In genomic region chr6:26029857-26030653, GRCh38 we compare ENCODE assay signal across 11 cellular contexts. TPM values are rescaled to one million over a fixed set of nuclear protein-coding genes. Genes with fewer than 3 reads are reported as not detected.
DNase-seq lines count a peak whose midpoint lies in the region; ATAC-seq and TF ChIP-seq lines count a peak whose summit lies in the region.
"Had no signal": no experiment of that assay in that cellular context is flagged by ENCODE, and none has a peak within 500 bp of the region (broad histone marks: within the 10 kb centered on the region; RNA-seq: fewer than 3 reads in every experiment).

No MANE protein-coding gene starts in this region.

- H3K4me3 Mint-ChIP-seq in activated CD4-positive, alpha-beta T cell treated with anti-CD3 and anti-CD28 coated beads, Interleukin-2, amount 10 ng/mL, durations not matched to agents 7 days and 5 days, result peak overlapping the region; percentile 65
- H3K4me3 Mint-ChIP-seq in activated CD4-positive, alpha-beta memory T cell treated with anti-CD3 and anti-CD28 coated beads, Interleukin-2, amount 10 ng/mL, durations not matched to agents 7 days and 5 days, result peak overlapping the region; percentile 62
- peak overlapping the region; percentile 95 for H3K4me3 Mint-ChIP-seq in neural crest cell

- CTCF ChIA-PET in activated CD4-positive, alpha-beta T cell treated with anti-CD3 and anti-CD28 coated beads, Interleukin-2, amount 10 ng/mL, durations not matched to agents 7 days and 5 days (lab: Charles Lee), result interaction anchor here (0.8 to 11.3 kb wide), 5 partner anchors 9 to 96 kb away, joined by 3 to 121 read pairs (median 3); a partner anchor contains a TSS
- CTCF ChIA-PET in activated CD4-positive, alpha-beta memory T cell treated with anti-CD3 and anti-CD28 coated beads, Interleukin-2, amount 10 ng/mL, durations not matched to agents 7 days and 5 days (lab: Charles Lee), result interaction anchor here (1.4 to 4.1 kb wide), 5 partner anchors 9 to 221 kb away, joined by 3 to 56 read pairs (median 6); a partner anchor contains a TSS

- H3K27ac Mint-ChIP-seq in activated CD4-positive, alpha-beta T cell treated with anti-CD3 and anti-CD28 coated beads, Interleukin-2, amount 10 ng/mL, durations not matched to agents 7 days and 5 days, result peak overlapping the region; percentile 100
- H3K27ac Mint-ChIP-seq in activated CD4-positive, alpha-beta memory T cell treated with anti-CD3 and anti-CD28 coated beads, Interleukin-2, amount 10 ng/mL, durations not matched to agents 7 days and 5 days, result peak overlapping the region; percentile 100
- H3K27ac Mint-ChIP-seq in neural crest cell (ENCODE audit: unreplicated experiment), result peak overlapping the region; percentile 60

- peaks cover 2% of the 10 kb centered on the region for H3K36me3 Mint-ChIP-seq in activated CD4-positive, alpha-beta T cell treated with anti-CD3 and anti-CD28 coated beads, Interleukin-2, amount 10 ng/mL, durations not matched to agents 7 days and 5 days (ENCODE audit: low read depth)
- H3K36me3 Mint-ChIP-seq in activated CD4-positive, alpha-beta memory T cell treated with anti-CD3 and anti-CD28 coated beads, Interleukin-2, amount 10 ng/mL, durations not matched to agents 7 days and 5 days (ENCODE audit: low read depth), result peaks cover 11% of the 10 kb centered on the region
- no peaks in the 10 kb centered on the region for H3K36me3 Mint-ChIP-seq in neural crest cell (ENCODE audit: low read depth)

- POLR2A ChIA-PET in activated CD4-positive, alpha-beta T cell treated with anti-CD3 and anti-CD28 coated beads, Interleukin-2, amount 10 ng/mL, durations not matched to agents 7 days and 5 days (lab: Charles Lee), result interaction anchor here (0.8 to 11.7 kb wide), 12 partner anchors 9 to 1860 kb away, joined by 4 to 504 read pairs (median 21); a partner anchor contains a TSS
- POLR2A ChIA-PET in activated CD4-positive, alpha-beta memory T cell treated with anti-CD3 and anti-CD28 coated beads, Interleukin-2, amount 10 ng/mL, durations not matched to agents 7 days and 5 days (lab: Charles Lee), result interaction anchor here (0.7 to 22.9 kb wide), 27 partner anchors 10 to 1864 kb away, joined by 3 to 2531 read pairs (median 34); a partner anchor contains a TSS

- H3K4me1 Mint-ChIP-seq in activated CD4-positive, alpha-beta T cell treated with anti-CD3 and anti-CD28 coated beads, Interleukin-2, amount 10 ng/mL, durations not matched to agents 7 days and 5 days, result peaks cover 82% of the 10 kb centered on the region
- peaks cover 84% of the 10 kb centered on the region for H3K4me1 Mint-ChIP-seq in activated CD4-positive, alpha-beta memory T cell treated with anti-CD3 and anti-CD28 coated beads, Interleukin-2, amount 10 ng/mL, durations not matched to agents 7 days and 5 days
- H3K4me1 Mint-ChIP-seq in neural crest cell, result peaks cover 87% of the 10 kb centered on the region

- H3K27me3 ChIP-seq in MG63, result no peaks in the 10 kb centered on the region
- H3K27me3 ChIP-seq: upper lobe of right lung had no signal

- no peak for DNase-seq in activated CD4-positive, alpha-beta T cell treated with anti-CD3 and anti-CD28 coated beads, Interleukin-2, amount 10 ng/mL, durations not matched to agents 7 days and 5 days
- no peak for DNase-seq in activated CD4-positive, alpha-beta T cell treated with anti-CD3 and anti-CD28 coated beads for 4 hours
- DNase-seq in MG63 (no peak), neural crest cell (ENCODE audit: low read depth, low spot score) (no peak), germinal center (ENCODE audit: low spot score) (no peak)
- DNase-seq in activated CD4-positive, alpha-beta memory T cell treated with anti-CD3 and anti-CD28 coated beads, Interleukin-2, amount 10 ng/mL, durations not matched to agents 7 days and 5 days, result no peak
- DNase-seq: activated CD8-positive, alpha-beta memory T cell treated with anti-CD3 and anti-CD28 coated beads, Interleukin-2, amount 50 U/mL, for 48 hours; left ventricle myocardium inferior; upper lobe of right lung had no signal

- H3K9me3 Mint-ChIP-seq in activated CD4-positive, alpha-beta T cell treated with anti-CD3 and anti-CD28 coated beads, Interleukin-2, amount 10 ng/mL, durations not matched to agents 7 days and 5 days, result no peaks in the 10 kb centered on the region
- no peaks in the 10 kb centered on the region for H3K9me3 Mint-ChIP-seq in activated CD4-positive, alpha-beta memory T cell treated with anti-CD3 and anti-CD28 coated beads, Interleukin-2, amount 10 ng/mL, durations not matched to agents 7 days and 5 days
- no peaks in the 10 kb centered on the region for H3K9me3 Mint-ChIP-seq in neural crest cell

- H3K27me3 Mint-ChIP-seq in activated CD4-positive, alpha-beta T cell treated with anti-CD3 and anti-CD28 coated beads, Interleukin-2, amount 10 ng/mL, durations not matched to agents 7 days and 5 days, result peaks cover 3% of the 10 kb centered on the region
- H3K27me3 Mint-ChIP-seq in activated CD4-positive, alpha-beta memory T cell treated with anti-CD3 and anti-CD28 coated beads, Interleukin-2, amount 10 ng/mL, durations not matched to agents 7 days and 5 days, result peaks cover 2% of the 10 kb centered on the region
- peaks cover 13% of the 10 kb centered on the region for H3K27me3 Mint-ChIP-seq in neural crest cell (ENCODE audit: low read depth)

- peak overlapping the region; percentile 53 for H3K4me3 ChIP-seq in MG63
- H3K4me3 ChIP-seq: left ventricle myocardium inferior, upper lobe of right lung had no signal

- H3K36me3 ChIP-seq in MG63, result no peaks in the 10 kb centered on the region
- H3K36me3 ChIP-seq: left ventricle myocardium inferior, upper lobe of right lung had no signal

- ATAC-seq in GM21515 (IDR thresholded peaks at IDR 0.05; ENCODE audit: unreplicated experiment) (no peak), HG03175 (IDR thresholded peaks at IDR 0.05; ENCODE audit: unreplicated experiment) (no peak)
- ATAC-seq: upper lobe of right lung had no signal

- no peaks in the 10 kb centered on the region for H3K9me3 ChIP-seq in MG63
- H3K9me3 ChIP-seq: left ventricle myocardium inferior, upper lobe of right lung had no signal

- no peak for TF ChIP-seq CTCF in neural crest cell (conservative IDR thresholded peaks at IDR 0.05)

RNA-seq across cellular contexts. Expression of gene HFE, which starts 57.2 kb away (rescaled TPM):
- 1 to 10 TPM; 3.0 to 3.5 TPM for total RNA-seq in activated CD4-positive, alpha-beta T cell treated with anti-CD3 and anti-CD28 coated beads, Interleukin-2, amount 10 ng/mL, durations not matched to agents 7 days and 5 days
- total RNA-seq in MG63 (2014; rRNA removed; shearing (Covaris generic); ENCODE audit: low replicate concordance), result 7.7 and 9.1 TPM in 2 replicates
- total RNA-seq in activated CD4-positive, alpha-beta memory T cell treated with anti-CD3 and anti-CD28 coated beads, Interleukin-2, amount 10 ng/mL, durations not matched to agents 7 days and 5 days, result 1 to 10 TPM; 3.1 to 3.4 TPM
- total RNA-seq in neural crest cell, result 1.7 and 2.4 TPM in 2 replicates
